In genomic region chr5:108260858-108261170, GRCh38 we compare ENCODE assay signal across 2 cellular contexts.
TF ChIP-seq lines count a peak whose summit lies in the region.

No MANE protein-coding gene starts in this region.

TF ChIP-seq in SK-N-SH treated with all-trans-retinoic acid at 6 μM for 48 hours, 23 proteins besides CTCF, POLR2A, EP300 and RAD21 (continued from another document):
- TF ChIP-seq, protein P1, sequence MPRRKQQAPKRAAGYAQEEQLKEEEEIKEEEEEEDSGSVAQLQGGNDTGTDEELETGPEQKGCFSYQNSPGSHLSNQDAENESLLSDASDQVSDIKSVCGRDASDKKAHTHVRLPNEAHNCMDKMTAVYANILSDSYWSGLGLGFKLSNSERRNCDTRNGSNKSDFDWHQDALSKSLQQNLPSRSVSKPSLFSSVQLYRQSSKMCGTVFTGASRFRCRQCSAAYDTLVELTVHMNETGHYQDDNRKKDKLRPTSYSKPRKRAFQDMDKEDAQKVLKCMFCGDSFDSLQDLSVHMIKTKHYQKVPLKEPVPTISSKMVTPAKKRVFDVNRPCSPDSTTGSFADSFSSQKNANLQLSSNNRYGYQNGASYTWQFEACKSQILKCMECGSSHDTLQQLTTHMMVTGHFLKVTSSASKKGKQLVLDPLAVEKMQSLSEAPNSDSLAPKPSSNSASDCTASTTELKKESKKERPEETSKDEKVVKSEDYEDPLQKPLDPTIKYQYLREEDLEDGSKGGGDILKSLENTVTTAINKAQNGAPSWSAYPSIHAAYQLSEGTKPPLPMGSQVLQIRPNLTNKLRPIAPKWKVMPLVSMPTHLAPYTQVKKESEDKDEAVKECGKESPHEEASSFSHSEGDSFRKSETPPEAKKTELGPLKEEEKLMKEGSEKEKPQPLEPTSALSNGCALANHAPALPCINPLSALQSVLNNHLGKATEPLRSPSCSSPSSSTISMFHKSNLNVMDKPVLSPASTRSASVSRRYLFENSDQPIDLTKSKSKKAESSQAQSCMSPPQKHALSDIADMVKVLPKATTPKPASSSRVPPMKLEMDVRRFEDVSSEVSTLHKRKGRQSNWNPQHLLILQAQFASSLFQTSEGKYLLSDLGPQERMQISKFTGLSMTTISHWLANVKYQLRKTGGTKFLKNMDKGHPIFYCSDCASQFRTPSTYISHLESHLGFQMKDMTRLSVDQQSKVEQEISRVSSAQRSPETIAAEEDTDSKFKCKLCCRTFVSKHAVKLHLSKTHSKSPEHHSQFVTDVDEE (CRISPR knock-in tag; IDR thresholded peaks at IDR 0.05), result no peak
- TF ChIP-seq ZFP3 (CRISPR knock-in tag; IDR thresholded peaks at IDR 0.05), result no peak
- no peak for TF ChIP-seq BACH2 (CRISPR knock-in tag; IDR thresholded peaks at IDR 0.05; ENCODE audit: borderline replicate concordance)
- TF ChIP-seq ESRRG (CRISPR knock-in tag; IDR thresholded peaks at IDR 0.05), result no peak

TF ChIP-seq in SK-N-SH, 30 proteins besides CTCF, POLR2A, EP300 and RAD21 (continued from another document):
- TF ChIP-seq GABPA (IDR thresholded peaks at IDR 0.05; ENCODE audit: low read depth), result no peak
- TF ChIP-seq, protein P2, sequence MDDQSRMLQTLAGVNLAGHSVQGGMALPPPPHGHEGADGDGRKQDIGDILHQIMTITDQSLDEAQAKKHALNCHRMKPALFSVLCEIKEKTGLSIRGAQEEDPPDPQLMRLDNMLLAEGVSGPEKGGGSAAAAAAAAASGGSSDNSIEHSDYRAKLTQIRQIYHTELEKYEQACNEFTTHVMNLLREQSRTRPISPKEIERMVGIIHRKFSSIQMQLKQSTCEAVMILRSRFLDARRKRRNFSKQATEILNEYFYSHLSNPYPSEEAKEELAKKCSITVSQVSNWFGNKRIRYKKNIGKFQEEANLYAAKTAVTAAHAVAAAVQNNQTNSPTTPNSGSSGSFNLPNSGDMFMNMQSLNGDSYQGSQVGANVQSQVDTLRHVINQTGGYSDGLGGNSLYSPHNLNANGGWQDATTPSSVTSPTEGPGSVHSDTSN (IDR thresholded peaks at IDR 0.05), result no peak
- TF ChIP-seq GATA2 (CRISPR knock-in tag; IDR thresholded peaks at IDR 0.05), result no peak
- no peak for TF ChIP-seq ELF1 (IDR thresholded peaks at IDR 0.05)
- no peak for TF ChIP-seq MXI1 (IDR thresholded peaks at IDR 0.05; ENCODE audit: low read depth, low read length)
- no peak for TF ChIP-seq RXRA (IDR thresholded peaks at IDR 0.05; ENCODE audit: borderline replicate concordance, low read depth)
- TF ChIP-seq SIN3A (IDR thresholded peaks at IDR 0.05; ENCODE audit: borderline replicate concordance, low read depth, low read length), result no peak
- TF ChIP-seq IRF3 (IDR thresholded peaks at IDR 0.05; ENCODE audit: low read depth, low read length), result no peak
- no peak for TF ChIP-seq EZH2phosphoT487 (IDR thresholded peaks at IDR 0.05; ENCODE audit: borderline replicate concordance, low read depth)
- no peak for TF ChIP-seq NFIC (IDR thresholded peaks at IDR 0.05; ENCODE audit: borderline replicate concordance)
- no peak for TF ChIP-seq CHD2 (IDR thresholded peaks at IDR 0.05; ENCODE audit: low read length, partially characterized antibody)
- TF ChIP-seq, protein P3, sequence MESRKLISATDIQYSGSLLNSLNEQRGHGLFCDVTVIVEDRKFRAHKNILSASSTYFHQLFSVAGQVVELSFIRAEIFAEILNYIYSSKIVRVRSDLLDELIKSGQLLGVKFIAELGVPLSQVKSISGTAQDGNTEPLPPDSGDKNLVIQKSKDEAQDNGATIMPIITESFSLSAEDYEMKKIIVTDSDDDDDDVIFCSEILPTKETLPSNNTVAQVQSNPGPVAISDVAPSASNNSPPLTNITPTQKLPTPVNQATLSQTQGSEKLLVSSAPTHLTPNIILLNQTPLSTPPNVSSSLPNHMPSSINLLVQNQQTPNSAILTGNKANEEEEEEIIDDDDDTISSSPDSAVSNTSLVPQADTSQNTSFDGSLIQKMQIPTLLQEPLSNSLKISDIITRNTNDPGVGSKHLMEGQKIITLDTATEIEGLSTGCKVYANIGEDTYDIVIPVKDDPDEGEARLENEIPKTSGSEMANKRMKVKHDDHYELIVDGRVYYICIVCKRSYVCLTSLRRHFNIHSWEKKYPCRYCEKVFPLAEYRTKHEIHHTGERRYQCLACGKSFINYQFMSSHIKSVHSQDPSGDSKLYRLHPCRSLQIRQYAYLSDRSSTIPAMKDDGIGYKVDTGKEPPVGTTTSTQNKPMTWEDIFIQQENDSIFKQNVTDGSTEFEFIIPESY (IDR thresholded peaks at IDR 0.05; ENCODE audit: borderline replicate concordance, low read depth), result no peak
- TF ChIP-seq TAF1 (IDR thresholded peaks at IDR 0.05; ENCODE audit: borderline replicate concordance, low read depth, low read length), result no peak
